2 cellular contexts compared by ENCODE assay signal in the genomic region with DNA sequence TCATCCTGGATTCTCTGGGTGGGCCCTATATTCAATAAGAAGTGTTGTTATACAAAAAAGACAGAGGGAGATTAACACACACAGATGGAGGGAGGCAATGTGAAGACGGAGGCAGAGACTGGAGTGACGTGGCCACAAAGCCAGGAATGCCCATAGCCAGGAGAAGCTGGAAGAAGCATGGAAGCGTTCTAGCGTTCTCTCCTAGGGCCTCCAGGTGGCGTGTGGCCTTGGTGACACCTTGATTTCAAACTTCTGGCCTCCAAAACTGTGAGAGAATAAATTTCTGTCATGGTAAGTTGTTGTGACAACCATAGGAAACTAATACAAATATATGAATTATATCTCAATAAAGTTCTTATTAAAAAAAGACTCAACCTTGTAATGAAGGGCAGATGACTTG.
TF ChIP-seq lines count a peak whose summit lies in the region.

No MANE protein-coding gene starts in this region.

TF ChIP-seq in H1, 55 proteins besides CTCF, POLR2A, EP300 and RAD21:
- TF ChIP-seq TEAD4 (IDR thresholded peaks at IDR 0.05; ENCODE audit: low read depth, low read length): 0 out of 2 replicates have a peak, but pooled peaks have one; percentile 31
- TF ChIP-seq TAF7 (optimal IDR thresholded peaks at IDR 0.05; ENCODE audit: borderline replicate concordance, low read depth, low read length): no peak
TF ChIP-seq in H1: peak in this region for 1.

TF ChIP-seq in GM12891, 5 proteins besides CTCF, POLR2A, EP300 and RAD21:
- TF ChIP-seq TAF1 (IDR thresholded peaks at IDR 0.05; ENCODE audit: low read depth, low read length) (no peak), SPI1 (IDR thresholded peaks at IDR 0.05; ENCODE audit: low read depth, low read length) (no peak), PAX5 (IDR thresholded peaks at IDR 0.05; ENCODE audit: insufficient read depth, low read length, severe bottlenecking) (no peak), POLR2AphosphoS5 (IDR thresholded peaks at IDR 0.05; ENCODE audit: low read depth, low read length) (no peak), POU2F2 (IDR thresholded peaks at IDR 0.05; ENCODE audit: low read depth, low read length) (no peak)
